In the genomic region with DNA sequence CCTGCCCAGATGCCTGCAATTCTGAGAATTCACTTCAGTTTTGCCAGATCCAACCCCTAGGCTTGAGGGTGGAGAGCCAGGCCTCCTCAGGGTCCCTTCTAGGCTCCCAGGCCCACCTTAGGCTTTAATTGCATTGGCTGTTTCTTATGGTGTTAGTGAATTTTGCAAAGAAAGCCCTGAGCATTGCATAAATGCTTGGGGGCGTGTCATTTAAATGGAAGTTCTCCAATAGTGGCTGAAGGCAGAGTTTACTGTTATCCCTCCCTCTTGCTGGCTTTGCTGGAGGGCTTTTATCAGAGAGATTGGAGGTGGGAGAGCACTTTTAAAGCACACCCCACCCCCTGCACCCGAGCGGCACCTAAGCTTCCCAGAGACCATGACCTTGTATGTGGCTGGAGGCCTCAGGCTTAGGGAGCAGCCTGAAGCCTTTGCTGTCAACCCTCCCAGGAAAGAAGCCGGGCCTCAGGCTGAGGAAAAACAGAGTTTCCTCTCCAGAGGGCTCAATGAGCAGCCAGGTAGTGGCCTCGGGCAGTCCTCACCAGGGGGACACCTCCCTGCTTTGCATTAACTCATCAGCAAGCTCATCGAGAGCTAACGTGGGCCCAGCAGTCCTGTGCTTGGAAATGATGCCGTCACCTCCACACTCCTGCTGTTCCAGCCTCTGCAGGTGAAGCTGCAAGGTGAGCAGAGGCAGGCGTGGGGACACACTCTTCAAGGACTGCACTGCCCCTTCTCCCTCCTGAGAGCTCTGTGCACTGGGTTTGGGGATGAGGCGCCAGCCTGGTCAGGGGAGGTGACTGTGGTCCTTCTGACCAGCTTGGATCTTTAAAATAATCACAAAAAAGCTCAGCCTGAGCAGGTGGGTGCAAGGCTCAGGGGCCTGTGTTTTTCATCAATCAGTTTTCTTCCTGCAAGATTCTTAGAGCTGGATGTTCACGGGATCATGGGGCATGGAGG, we compare ENCODE assay signal across 1 cellular context.
TF ChIP-seq lines count a peak whose summit lies in the region.

No MANE protein-coding gene starts in this region.

TF ChIP-seq in GM23338, 12 proteins besides CTCF, POLR2A, EP300 and RAD21 (continued from another document):
- TF ChIP-seq, protein P1, sequence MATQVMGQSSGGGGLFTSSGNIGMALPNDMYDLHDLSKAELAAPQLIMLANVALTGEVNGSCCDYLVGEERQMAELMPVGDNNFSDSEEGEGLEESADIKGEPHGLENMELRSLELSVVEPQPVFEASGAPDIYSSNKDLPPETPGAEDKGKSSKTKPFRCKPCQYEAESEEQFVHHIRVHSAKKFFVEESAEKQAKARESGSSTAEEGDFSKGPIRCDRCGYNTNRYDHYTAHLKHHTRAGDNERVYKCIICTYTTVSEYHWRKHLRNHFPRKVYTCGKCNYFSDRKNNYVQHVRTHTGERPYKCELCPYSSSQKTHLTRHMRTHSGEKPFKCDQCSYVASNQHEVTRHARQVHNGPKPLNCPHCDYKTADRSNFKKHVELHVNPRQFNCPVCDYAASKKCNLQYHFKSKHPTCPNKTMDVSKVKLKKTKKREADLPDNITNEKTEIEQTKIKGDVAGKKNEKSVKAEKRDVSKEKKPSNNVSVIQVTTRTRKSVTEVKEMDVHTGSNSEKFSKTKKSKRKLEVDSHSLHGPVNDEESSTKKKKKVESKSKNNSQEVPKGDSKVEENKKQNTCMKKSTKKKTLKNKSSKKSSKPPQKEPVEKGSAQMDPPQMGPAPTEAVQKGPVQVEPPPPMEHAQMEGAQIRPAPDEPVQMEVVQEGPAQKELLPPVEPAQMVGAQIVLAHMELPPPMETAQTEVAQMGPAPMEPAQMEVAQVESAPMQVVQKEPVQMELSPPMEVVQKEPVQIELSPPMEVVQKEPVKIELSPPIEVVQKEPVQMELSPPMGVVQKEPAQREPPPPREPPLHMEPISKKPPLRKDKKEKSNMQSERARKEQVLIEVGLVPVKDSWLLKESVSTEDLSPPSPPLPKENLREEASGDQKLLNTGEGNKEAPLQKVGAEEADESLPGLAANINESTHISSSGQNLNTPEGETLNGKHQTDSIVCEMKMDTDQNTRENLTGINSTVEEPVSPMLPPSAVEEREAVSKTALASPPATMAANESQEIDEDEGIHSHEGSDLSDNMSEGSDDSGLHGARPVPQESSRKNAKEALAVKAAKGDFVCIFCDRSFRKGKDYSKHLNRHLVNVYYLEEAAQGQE (IDR thresholded peaks at IDR 0.05; ENCODE audit: unreplicated experiment) = no peak
- TF ChIP-seq JUNB (IDR thresholded peaks at IDR 0.05; ENCODE audit: unreplicated experiment) = no peak
- TF ChIP-seq STAT1 (IDR thresholded peaks at IDR 0.05; ENCODE audit: unreplicated experiment) = no peak
- TF ChIP-seq POLR2AphosphoS5 (IDR thresholded peaks at IDR 0.05; ENCODE audit: low read depth) = no peak
TF ChIP-seq in GM23338: peak in this region for 0.
